ENCODE assay signal across 22 cellular contexts in the genomic region with DNA sequence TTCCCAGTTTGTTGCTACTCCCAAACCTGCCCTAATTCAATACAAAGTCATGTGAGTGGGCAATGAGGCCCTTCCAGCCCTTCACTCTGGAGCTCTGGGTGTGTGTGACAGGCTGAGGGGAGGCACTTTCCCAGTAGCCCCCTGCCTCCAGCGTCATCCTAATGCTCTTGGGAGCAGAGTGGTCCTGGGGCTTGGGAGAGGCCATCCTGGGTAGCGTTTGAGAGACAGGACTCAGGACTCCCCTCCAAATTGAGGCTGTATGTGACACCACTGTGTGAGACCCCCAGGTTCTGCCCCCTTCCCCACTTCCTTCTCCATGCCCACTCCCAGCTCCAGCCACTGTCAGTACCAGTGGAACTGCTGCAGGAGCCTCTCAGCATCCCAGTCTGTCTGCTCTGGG. TPM values are rescaled to one million over a fixed set of nuclear protein-coding genes. Genes with fewer than 3 reads are reported as not detected.
"Had no signal": no experiment of that assay in that cellular context is flagged by ENCODE, and none has a peak within 500 bp of the region (broad histone marks: within the 10 kb centered on the region; RNA-seq: fewer than 3 reads in every experiment).

No MANE protein-coding gene starts in this region.

- H3K4me3 Mint-ChIP-seq: neural progenitor cell; stimulated activated memory B cell treated with anti-CD40 and anti-IgM and Interleukin-4, amounts not matched to agents 10 μg/mL and 1 μg/mL and 100 μg/mL, for 72 hours; stimulated activated naive CD8-positive, alpha-beta T cell treated with anti-CD3 and anti-CD28 coated beads, Interleukin-15, Interleukin-2, amounts not matched to agents 100 ng/mL and 50 ng/mL, for 24 hours had no signal

- FAIRE-seq: colon had no signal

- H3K27me3 ChIP-seq: hepatocyte, ovary, tibial artery, upper lobe of right lung had no signal

- H3K27ac ChIP-seq: hepatocyte, neural progenitor cell, ovary, tibial artery, upper lobe of right lung had no signal

- H3K27ac Mint-ChIP-seq: neural progenitor cell; stimulated activated memory B cell treated with anti-CD40 and anti-IgM and Interleukin-4, amounts not matched to agents 10 μg/mL and 1 μg/mL and 100 μg/mL, for 72 hours; stimulated activated naive CD8-positive, alpha-beta T cell treated with anti-CD3 and anti-CD28 coated beads, Interleukin-15, Interleukin-2, amounts not matched to agents 100 ng/mL and 50 ng/mL, for 24 hours had no signal

- H2AFZ ChIP-seq: hepatocyte, neural progenitor cell had no signal

- H3K4me3 ChIP-seq: hepatocyte, mucosa of descending colon, neural progenitor cell, ovary, tibial artery, upper lobe of right lung had no signal

- H3K36me3 Mint-ChIP-seq: naive thymus-derived CD8-positive, alpha-beta T cell; neural progenitor cell; stimulated activated memory B cell treated with anti-CD40 and anti-IgM and Interleukin-4, amounts not matched to agents 10 μg/mL and 1 μg/mL and 100 μg/mL, for 72 hours had no signal

- H3K36me3 ChIP-seq: neural progenitor cell, ovary, tibial artery, upper lobe of right lung had no signal

- H3K4me2 ChIP-seq: hepatocyte, neural progenitor cell had no signal

- ATAC-seq: mucosa of descending colon; naive thymus-derived CD8-positive, alpha-beta T cell; right cardiac atrium; stimulated activated memory B cell treated with anti-CD40 and anti-IgM and Interleukin-4, amounts not matched to agents 10 μg/mL and 1 μg/mL and 100 μg/mL, for 72 hours; upper lobe of right lung had no signal

- H3K79me2 ChIP-seq: hepatocyte had no signal

- DNase-seq: cerebellar nuclear complex; dermis blood vessel endothelial cell; foreskin melanocyte; kidney glomerular epithelial cell; mesendoderm; naive thymus-derived CD8-positive, alpha-beta T cell; nucleus accumbens; stimulated activated CD4-positive, alpha-beta T cell treated with anti-CD3 and anti-CD28 coated beads, Interleukin-15, amount 100 ng/mL, for 24 hours; stimulated activated CD4-positive, alpha-beta T cell treated with anti-CD3 and anti-CD28 coated beads, Interleukin-1b, Interleukin-23, amount 100 ng/mL, for 48 hours; stimulated activated CD4-positive, alpha-beta T cell treated with anti-CD3 and anti-CD28 coated beads, Interleukin-4, amount 100 ng/mL, for 24 hours had no signal

- H3K9me3 ChIP-seq: mucosa of descending colon, ovary, tibial artery, upper lobe of right lung had no signal

- H3K9me3 Mint-ChIP-seq: naive thymus-derived CD8-positive, alpha-beta T cell; neural progenitor cell; stimulated activated memory B cell treated with anti-CD40 and anti-IgM and Interleukin-4, amounts not matched to agents 10 μg/mL and 1 μg/mL and 100 μg/mL, for 72 hours; stimulated activated naive CD8-positive, alpha-beta T cell treated with anti-CD3 and anti-CD28 coated beads, Interleukin-15, Interleukin-2, amounts not matched to agents 100 ng/mL and 50 ng/mL, for 24 hours had no signal

- H3K9ac ChIP-seq: neural progenitor cell had no signal

RNA-seq across cellular contexts. Expression of a gene that starts 6.5 kb away (rescaled TPM):
- total RNA-seq: dermis blood vessel endothelial cell, epithelial cell of proximal tubule, hepatocyte, lung microvascular endothelial cell, upper lobe of right lung had no signal

RNA-seq across cellular contexts. Expression of a gene that starts 36.6 kb away (rescaled TPM):
- total RNA-seq: dermis blood vessel endothelial cell, lung microvascular endothelial cell had no signal
